ENCODE assay signal across 1 cellular context in genomic region chr1:211515090-211516023, GRCh38.
TF ChIP-seq lines count a peak whose summit lies in the region.

No MANE protein-coding gene starts in this region.

TF ChIP-seq in K562, 482 proteins besides CTCF, POLR2A, EP300 and RAD21 (continued from another document and continues in another):
- TF ChIP-seq E2F8 (IDR thresholded peaks at IDR 0.05; ENCODE audit: low read depth, partially characterized antibody), result no peak
- no peak for TF ChIP-seq ASH1L (IDR thresholded peaks at IDR 0.05; ENCODE audit: borderline replicate concordance, low read depth, partially characterized antibody)
- TF ChIP-seq BCLAF1 (IDR thresholded peaks at IDR 0.05; ENCODE audit: borderline replicate concordance in 1 of 2, control insufficient read depth in 1 of 2, low read depth in 2 of 2, low read length in 1 of 2), result 0 out of 4 replicates have a peak, but pooled peaks of 1 of the 2 experiments have one; percentile 56
- TF ChIP-seq POLR2H (tag; IDR thresholded peaks at IDR 0.05; ENCODE audit: low read depth), result no peak
- TF ChIP-seq ZNF282 (CRISPR knock-in tag; IDR thresholded peaks at IDR 0.05), result no peak
- TF ChIP-seq HLTF (IDR thresholded peaks at IDR 0.05), result no peak
- no peak for TF ChIP-seq SPI1 (IDR thresholded peaks at IDR 0.05; ENCODE audit: borderline replicate concordance, low read depth, low read length)
- no peak for TF ChIP-seq POLR2AphosphoS5 (IDR thresholded peaks at IDR 0.05; ENCODE audit: control insufficient read depth, insufficient read depth, low read depth, low read length)
- TF ChIP-seq TCF3 (CRISPR knock-in tag; IDR thresholded peaks at IDR 0.05), result peak; percentile 49
- no peak; the same call in 1 of the 2 replicates for TF ChIP-seq GMEB1 (CRISPR knock-in tag; IDR thresholded peaks at IDR 0.05)
- TF ChIP-seq ZFP91 (CRISPR knock-in tag; IDR thresholded peaks at IDR 0.05), result no peak
- TF ChIP-seq SAP30 (IDR thresholded peaks at IDR 0.05; ENCODE audit: borderline replicate concordance, insufficient read depth, low read depth, low read length, poor library complexity, severe bottlenecking), result no peak
- peak in 1 of 3 experiments; percentile 36; a peak in 1 of 6 replicates for TF ChIP-seq ZBTB11 (CRISPR knock-in tag; IDR thresholded peaks at IDR 0.05)
- TF ChIP-seq IRF9 (tag; IDR thresholded peaks at IDR 0.05), result no peak
- peak; percentile 42 for TF ChIP-seq RBBP5 (IDR thresholded peaks at IDR 0.05; ENCODE audit: borderline replicate concordance, insufficient read depth, low read length, poor library complexity, severe bottlenecking)
- TF ChIP-seq SNIP1 (IDR thresholded peaks at IDR 0.05; ENCODE audit: low read depth), result no peak
- TF ChIP-seq HEY1 (CRISPR knock-in tag; IDR thresholded peaks at IDR 0.05; ENCODE audit: borderline replicate concordance), result no peak
- no peak for TF ChIP-seq ZSCAN29 (IDR thresholded peaks at IDR 0.05)
- TF ChIP-seq ESRRA (IDR thresholded peaks at IDR 0.05; ENCODE audit: borderline replicate concordance, low read depth), result peak; percentile 96
- no peak for TF ChIP-seq HDGF (IDR thresholded peaks at IDR 0.05)
- no peak for TF ChIP-seq SMARCA5 (IDR thresholded peaks at IDR 0.05)
- no peak for TF ChIP-seq ZBTB49 (CRISPR knock-in tag; IDR thresholded peaks at IDR 0.05; ENCODE audit: borderline replicate concordance)
- no peak for TF ChIP-seq STAT5A (IDR thresholded peaks at IDR 0.05; ENCODE audit: borderline replicate concordance, low read length)
- TF ChIP-seq ZC3H8 (IDR thresholded peaks at IDR 0.05), result no peak
- no peak for TF ChIP-seq CREBBP (IDR thresholded peaks at IDR 0.05; ENCODE audit: low read depth, low read length)
- TF ChIP-seq YY1 (IDR thresholded peaks at IDR 0.05; ENCODE audit: borderline replicate concordance in 1 of 3, control insufficient read depth in 1 of 3, extremely low read depth in 1 of 3, insufficient read depth in 3 of 3, insufficient read length in 1 of 3, insufficient replicate concordance in 2 of 3, low read depth in 1 of 3, low read length in 2 of 3), result peak in 2 of 3 experiments; percentile 44 to 80
- no peak for TF ChIP-seq RREB1 (CRISPR knock-in tag; IDR thresholded peaks at IDR 0.05)
- no peak for TF ChIP-seq HNRNPUL1 (IDR thresholded peaks at IDR 0.05; ENCODE audit: low read length)
